1 cellular context compared by ENCODE assay signal in the genomic region with DNA sequence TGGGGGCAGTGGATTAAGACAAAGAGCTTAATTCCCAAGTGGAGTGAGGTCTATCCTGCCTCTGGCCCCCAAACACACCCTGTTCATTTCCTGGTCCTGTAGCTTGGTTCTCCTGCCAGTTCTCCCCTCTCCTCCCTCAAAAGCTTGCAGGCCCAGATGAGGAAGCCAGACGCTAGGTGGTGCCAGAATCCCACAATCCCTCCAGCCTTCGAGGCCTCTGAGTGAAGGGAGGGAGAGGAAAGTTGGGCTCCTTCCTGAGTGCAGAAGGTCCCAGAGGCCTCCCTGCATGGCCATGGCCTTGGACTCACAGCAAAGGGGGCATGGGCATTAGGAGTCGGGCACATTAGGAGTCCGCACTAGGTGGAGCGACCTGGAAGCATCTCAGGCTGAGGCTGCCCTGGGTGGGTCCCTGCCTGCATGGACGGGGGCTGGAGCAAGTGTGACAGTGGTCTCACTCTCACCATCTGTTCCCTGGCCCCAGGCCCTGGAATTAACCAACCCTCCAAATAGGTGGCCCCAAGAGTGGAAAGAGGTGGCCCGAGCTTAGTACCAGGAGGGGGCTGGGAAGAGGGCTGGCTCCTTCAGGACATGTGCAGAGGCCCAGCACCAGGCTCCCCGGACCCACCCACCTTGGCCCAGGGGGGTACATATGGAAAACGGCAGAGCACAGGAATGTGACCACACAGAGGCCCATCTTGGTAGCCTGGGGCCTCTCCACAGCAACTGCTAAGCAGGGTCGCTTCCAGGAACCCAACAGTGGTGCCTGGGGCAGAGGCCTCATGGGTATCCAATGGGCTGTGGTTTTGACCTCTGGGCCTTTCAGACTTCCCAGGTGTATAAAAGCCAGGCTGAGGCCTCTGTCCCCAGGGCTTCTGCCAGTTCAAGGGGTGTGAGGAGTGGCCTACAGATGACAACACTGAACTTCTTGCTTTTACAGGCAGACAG.
TF ChIP-seq lines count a peak whose summit lies in the region.

No MANE protein-coding gene starts in this region.

TF ChIP-seq in liver, 16 proteins besides CTCF, POLR2A, EP300 and RAD21 (continued from another document):
- TF ChIP-seq, protein P1, sequence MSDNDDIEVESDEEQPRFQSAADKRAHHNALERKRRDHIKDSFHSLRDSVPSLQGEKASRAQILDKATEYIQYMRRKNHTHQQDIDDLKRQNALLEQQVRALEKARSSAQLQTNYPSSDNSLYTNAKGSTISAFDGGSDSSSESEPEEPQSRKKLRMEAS (IDR thresholded peaks at IDR 0.05) = no peak
- TF ChIP-seq NR2F2 (IDR thresholded peaks at IDR 0.05) = no peak
- TF ChIP-seq YY1 (IDR thresholded peaks at IDR 0.05) = no peak
